Comparison of ENCODE assay signal across 21 cellular contexts in genomic region chr4:47251363-47252135, GRCh38.
DNase-seq lines count a peak whose midpoint lies in the region; ATAC-seq and TF ChIP-seq lines count a peak whose summit lies in the region.
"Had no signal": no experiment of that assay in that cellular context is flagged by ENCODE, and none has a peak within 500 bp of the region (broad histone marks: within the 10 kb centered on the region; RNA-seq: fewer than 3 reads in every experiment).

No MANE protein-coding gene starts in this region.

- H3K27me3 ChIP-seq in IMR-90 (ENCODE audit: control insufficient read depth, insufficient read depth, low read length) (no peaks in the 10 kb centered on the region), trophoblast cell (ENCODE audit: insufficient read depth, low read length) (no peaks in the 10 kb centered on the region), BE2C (no peaks in the 10 kb centered on the region)
- H3K27me3 ChIP-seq: Peyer's patch, SJSA1 had no signal

- H3K27ac ChIP-seq in IMR-90 (ENCODE audit: insufficient read depth, low read length) (no peak overlapping the region), trophoblast cell (ENCODE audit: low read depth, low read length) (no peak overlapping the region)
- H3K27ac ChIP-seq: A549, Peyer's patch, SJSA1 had no signal

- intact Hi-C loops in IMR-90 (cut with micrococcal nuclease), result no loop called here
- intact Hi-C loops in posterior vena cava (cut with DNase I), result no loop called here

- no peaks in the 10 kb centered on the region for H4K20me1 ChIP-seq in IMR-90 (ENCODE audit: insufficient read depth, low read length)

- CTCF ChIA-PET in IMR-90 (lab: Yijun Ruan, JAX), result no interaction called here

- H4K8ac ChIP-seq in IMR-90 (ENCODE audit: low read depth in 2 of 2, low read length in 2 of 2) (no peak overlapping the region), trophoblast cell (ENCODE audit: low read depth, low read length) (no peak overlapping the region)

- H4K91ac ChIP-seq in IMR-90 (ENCODE audit: insufficient read depth, low read depth, low read length) (no peak overlapping the region), trophoblast cell (ENCODE audit: low read depth, low read length) (peak overlapping the region; percentile 34)

- H4K12ac ChIP-seq in trophoblast cell (ENCODE audit: low read depth, low read length), result no peak overlapping the region

- H2AK5ac ChIP-seq in IMR-90 (ENCODE audit: low read depth, low read length) (no peak overlapping the region), trophoblast cell (ENCODE audit: low read length) (no peak overlapping the region)

- BruUV-seq in IMR-90 (replicated peaks; lab: Mats Ljungman, UMichigan), result no TSS peak

- H3K56ac ChIP-seq in IMR-90 (ENCODE audit: extremely low read depth, insufficient read depth, low read length), result no peak overlapping the region

- dilution Hi-C loops in IMR-90 (cut with HindIII; ENCODE audit: low sequenced_read_pairs, unreplicated experiment), result no loop called here

- H2BK120ac ChIP-seq in IMR-90 (ENCODE audit: low read depth, low read length) (no peak overlapping the region), trophoblast cell (ENCODE audit: insufficient read depth, low read length, poor library complexity) (no peak overlapping the region)

- no peak for ATAC-seq in IMR-90 (ENCODE audit: low read depth)
- no peak for ATAC-seq in GM18517 (IDR thresholded peaks at IDR 0.05; ENCODE audit: unreplicated experiment)
- ATAC-seq: A549, GM23338, HCT116 had no signal

- in situ Hi-C loops in IMR-90 (cut with MboI; ENCODE audit: low sequenced_read_pairs), result no loop called here

- H3K23ac ChIP-seq in IMR-90 (ENCODE audit: low read depth, low read length) (no peak overlapping the region), trophoblast cell (ENCODE audit: low read length) (no peak overlapping the region)

- H2BK15ac ChIP-seq in IMR-90 (ENCODE audit: low read depth, low read length), result no peak overlapping the region

- H3K14ac ChIP-seq in IMR-90 (replicated peaks; ENCODE audit: low read depth, low read length), result no peak overlapping the region
- no peak overlapping the region for H3K14ac ChIP-seq in trophoblast cell (ENCODE audit: low read length)

- 78% methylated on average over 4 of the region's 9 CpGs; no CpG with 5 or more reads in 1 of the 2 experiments for WGBS in IMR-90 (ENCODE audit: extremely low coverage in 2 of 2, insufficient read length in 1 of 2), 2 experiments
- WGBS in trophoblast cell (ENCODE audit: extremely low coverage, insufficient coverage, insufficient read length), result no CpG with 5 or more reads among the region's 9 CpGs

- DNase-seq in COLO829 (ENCODE audit: low spot score), result peak; percentile 1
- no peak for DNase-seq in IMR-90
- peak; percentile 76 for DNase-seq in islet precursor cell
- no peak for DNase-seq in trophoblast cell
- DNase-seq in BE2C, result no peak
- no peak for DNase-seq in posterior vena cava (ENCODE audit: low spot score)
- DNase-seq: C1 segment of cervical spinal cord; CD8-positive, alpha-beta memory T cell; DND-41; GDM1; KBM-7; NCI-H1048; NCI-H1436 treated with DMSO at 0.1 percent for 48 hours; NCI-H2029; NK-92 treated with Interleukin-12 subunit alpha and Interleukin-12 subunit beta, amount 100 ng/mL, for 24 hours; Peyer's patch had no signal

- no peak overlapping the region for H3K9ac ChIP-seq in IMR-90 (ENCODE audit: low read depth, low read length)
- H3K9ac ChIP-seq in trophoblast cell (ENCODE audit: low read length), result no peak overlapping the region

- TF ChIP-seq POLR2A in IMR-90 (IDR thresholded peaks at IDR 0.05; ENCODE audit: low read depth, low read length), result no peak

- H2AFZ ChIP-seq in IMR-90 (replicated peaks; ENCODE audit: low read length, poor library complexity) (peak overlapping the region; percentile 68), trophoblast cell (ENCODE audit: insufficient read depth, low read length, poor library complexity) (no peak overlapping the region)
- H2AFZ ChIP-seq: GM23338 had no signal

- H3K4me1 ChIP-seq in IMR-90 (ENCODE audit: control insufficient read depth, insufficient read depth, low read length) (no peaks in the 10 kb centered on the region; the same call in 1 of the 2 replicates), trophoblast cell (ENCODE audit: control insufficient read depth in 1 of 2, insufficient read depth in 2 of 2, low read length in 2 of 2) (peaks cover 0 to 5% of the 10 kb centered on the region in 2 experiments), BE2C (no peaks in the 10 kb centered on the region)
- H3K4me1 ChIP-seq: A549, Peyer's patch, SJSA1 had no signal

- TF ChIP-seq CTCF in IMR-90 (conservative IDR thresholded peaks at IDR 0.05; ENCODE audit: low read depth, low read length) (no peak), BE2C (IDR thresholded peaks at IDR 0.05; ENCODE audit: low read depth, low read length) (no peak)

- H3K9me3 ChIP-seq in IMR-90 (ENCODE audit: control insufficient read depth, insufficient read depth, low read length) (no peaks in the 10 kb centered on the region), trophoblast cell (ENCODE audit: insufficient read depth, low read depth, low read length) (no peaks in the 10 kb centered on the region), BE2C (no peaks in the 10 kb centered on the region)
- H3K9me3 ChIP-seq: A549, Peyer's patch, SJSA1 had no signal

- H3K79me1 ChIP-seq in IMR-90 (ENCODE audit: low read depth in 1 of 2, low read length in 2 of 2) (no peaks in the 10 kb centered on the region; a peak in 1 of 4 replicates), trophoblast cell (ENCODE audit: low read length) (no peaks in the 10 kb centered on the region)

- H2AK9ac ChIP-seq in IMR-90 (replicated peaks; ENCODE audit: low read depth, low read length, poor library complexity), result no peak overlapping the region

- no peak for TF ChIP-seq RAD21 in IMR-90 (IDR thresholded peaks at IDR 0.05; ENCODE audit: low read length)

- H3K4me3 ChIP-seq in IMR-90 (ENCODE audit: insufficient read depth, low read depth, low read length), result no peak overlapping the region
- H3K4me3 ChIP-seq in trophoblast cell (ENCODE audit: low read depth, low read length), result no peak overlapping the region
- H3K4me3 ChIP-seq in BE2C (ENCODE audit: low read depth, low read length), result no peak overlapping the region
- H3K4me3 ChIP-seq: A549, GM23338, Peyer's patch, SJSA1 had no signal

- no peaks in the 10 kb centered on the region for H3K79me2 ChIP-seq in trophoblast cell (ENCODE audit: control insufficient read depth, insufficient read depth, low read length, poor library complexity)

- no peak overlapping the region for H2BK20ac ChIP-seq in IMR-90 (ENCODE audit: low read depth, low read length)

- no peak overlapping the region for H4K5ac ChIP-seq in IMR-90 (ENCODE audit: low read depth, low read length)

- no peak overlapping the region for H2BK5ac ChIP-seq in IMR-90 (ENCODE audit: low read depth, low read length, poor library complexity, severe bottlenecking)
- H2BK5ac ChIP-seq in trophoblast cell (ENCODE audit: low read depth, low read length, poor library complexity), result no peak overlapping the region

- H3K9me1 ChIP-seq in IMR-90 (ENCODE audit: insufficient read depth, low read length), result no peaks in the 10 kb centered on the region

- POLR2A ChIA-PET in IMR-90 (lab: Charles Lee; ENCODE audit: unreplicated experiment), result no interaction called here

- H3K4me2 ChIP-seq in IMR-90 (ENCODE audit: low read depth, low read length) (no peak overlapping the region), trophoblast cell (ENCODE audit: low read length) (no peak overlapping the region)
- H3K4me2 ChIP-seq: A549, GM23338 had no signal

- H3K4ac ChIP-seq in IMR-90 (ENCODE audit: low read depth, low read length) (no peak overlapping the region), trophoblast cell (ENCODE audit: low read depth, low read length) (no peak overlapping the region)

- no peak overlapping the region for H2BK12ac ChIP-seq in trophoblast cell (ENCODE audit: low read length)

- H3K18ac ChIP-seq in IMR-90 (ENCODE audit: low read depth, low read length) (no peak overlapping the region), trophoblast cell (ENCODE audit: low read length) (no peak overlapping the region)

- no peaks in the 10 kb centered on the region for H3K36me3 ChIP-seq in IMR-90 (ENCODE audit: control insufficient read depth, insufficient read depth, low read length)
- no peaks in the 10 kb centered on the region for H3K36me3 ChIP-seq in trophoblast cell (ENCODE audit: control insufficient read depth in 1 of 2, insufficient read depth in 2 of 2, low read length in 2 of 2)
- no peaks in the 10 kb centered on the region for H3K36me3 ChIP-seq in BE2C
- H3K36me3 ChIP-seq: Peyer's patch, SJSA1 had no signal

TF ChIP-seq in IMR-90, 13 proteins besides CTCF, POLR2A, EP300 and RAD21:
- TF ChIP-seq MAFK (IDR thresholded peaks at IDR 0.05; ENCODE audit: low read depth, low read length) (no peak), SMC3 (IDR thresholded peaks at IDR 0.05; ENCODE audit: low read depth, low read length) (no peak), MAZ (IDR thresholded peaks at IDR 0.05; ENCODE audit: borderline replicate concordance, low read depth, low read length) (no peak), RCOR1 (IDR thresholded peaks at IDR 0.05; ENCODE audit: insufficient replicate concordance, low read length) (no peak), CEBPB (IDR thresholded peaks at IDR 0.05; ENCODE audit: low read depth, low read length) (no peak), FOS (IDR thresholded peaks at IDR 0.05; ENCODE audit: low read depth, low read length) (no peak), RFX5 (IDR thresholded peaks at IDR 0.05; ENCODE audit: low read depth, low read length) (no peak), BHLHE40 (IDR thresholded peaks at IDR 0.05; ENCODE audit: low read depth, low read length) (no peak)
- TF ChIP-seq, protein P1, sequence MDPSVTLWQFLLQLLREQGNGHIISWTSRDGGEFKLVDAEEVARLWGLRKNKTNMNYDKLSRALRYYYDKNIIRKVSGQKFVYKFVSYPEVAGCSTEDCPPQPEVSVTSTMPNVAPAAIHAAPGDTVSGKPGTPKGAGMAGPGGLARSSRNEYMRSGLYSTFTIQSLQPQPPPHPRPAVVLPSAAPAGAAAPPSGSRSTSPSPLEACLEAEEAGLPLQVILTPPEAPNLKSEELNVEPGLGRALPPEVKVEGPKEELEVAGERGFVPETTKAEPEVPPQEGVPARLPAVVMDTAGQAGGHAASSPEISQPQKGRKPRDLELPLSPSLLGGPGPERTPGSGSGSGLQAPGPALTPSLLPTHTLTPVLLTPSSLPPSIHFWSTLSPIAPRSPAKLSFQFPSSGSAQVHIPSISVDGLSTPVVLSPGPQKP (IDR thresholded peaks at IDR 0.05; ENCODE audit: borderline replicate concordance, low read depth, low read length), result no peak
- TF ChIP-seq, protein P2, sequence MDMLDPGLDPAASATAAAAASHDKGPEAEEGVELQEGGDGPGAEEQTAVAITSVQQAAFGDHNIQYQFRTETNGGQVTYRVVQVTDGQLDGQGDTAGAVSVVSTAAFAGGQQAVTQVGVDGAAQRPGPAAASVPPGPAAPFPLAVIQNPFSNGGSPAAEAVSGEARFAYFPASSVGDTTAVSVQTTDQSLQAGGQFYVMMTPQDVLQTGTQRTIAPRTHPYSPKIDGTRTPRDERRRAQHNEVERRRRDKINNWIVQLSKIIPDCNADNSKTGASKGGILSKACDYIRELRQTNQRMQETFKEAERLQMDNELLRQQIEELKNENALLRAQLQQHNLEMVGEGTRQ (IDR thresholded peaks at IDR 0.05; ENCODE audit: low read depth, low read length), result no peak

Comparison
In these comparisons a context has a peak if more than half of its experiments do, and no peak if none do; other contexts are left out.
1. DNase-seq: peak in COLO829 (single experiment) and islet precursor cell (single experiment); none in IMR-90 (single experiment), trophoblast cell (0 of 2), BE2C (single experiment) and posterior vena cava (single experiment).